Comparison of ENCODE assay signal across 1 cellular context in the genomic region with DNA sequence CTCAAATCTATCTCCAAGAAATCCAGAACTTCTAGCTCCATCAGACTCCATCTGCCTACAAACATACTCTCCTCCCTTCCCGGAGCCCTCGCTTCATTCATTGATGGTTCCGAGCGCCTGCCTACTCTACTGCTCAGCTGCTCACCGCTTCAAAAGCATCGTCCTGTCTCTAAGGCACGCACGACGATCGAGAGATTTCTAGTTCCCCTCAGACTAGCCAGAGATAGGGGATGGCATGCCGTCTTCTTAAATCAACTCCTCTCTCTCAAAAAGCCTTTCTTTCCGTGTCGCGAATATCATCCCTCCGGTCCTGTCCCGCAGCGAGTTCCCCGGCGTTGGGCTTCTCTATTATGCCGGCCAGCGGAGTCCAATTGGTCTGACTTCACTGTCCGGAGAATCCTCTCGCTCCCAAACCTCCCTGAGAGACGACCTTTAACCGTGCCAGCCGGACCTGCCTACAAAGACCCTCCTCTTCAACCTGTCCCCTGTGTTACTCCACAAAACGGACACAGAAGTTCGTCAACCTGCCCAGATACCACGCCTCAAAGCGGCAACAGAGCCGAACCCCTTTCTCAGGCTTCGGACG.
TF ChIP-seq lines count a peak whose summit lies in the region.

No MANE protein-coding gene starts in this region.

TF ChIP-seq in GM23338, 12 proteins besides CTCF, POLR2A, EP300 and RAD21 (continued from another document):
- TF ChIP-seq, protein P1, sequence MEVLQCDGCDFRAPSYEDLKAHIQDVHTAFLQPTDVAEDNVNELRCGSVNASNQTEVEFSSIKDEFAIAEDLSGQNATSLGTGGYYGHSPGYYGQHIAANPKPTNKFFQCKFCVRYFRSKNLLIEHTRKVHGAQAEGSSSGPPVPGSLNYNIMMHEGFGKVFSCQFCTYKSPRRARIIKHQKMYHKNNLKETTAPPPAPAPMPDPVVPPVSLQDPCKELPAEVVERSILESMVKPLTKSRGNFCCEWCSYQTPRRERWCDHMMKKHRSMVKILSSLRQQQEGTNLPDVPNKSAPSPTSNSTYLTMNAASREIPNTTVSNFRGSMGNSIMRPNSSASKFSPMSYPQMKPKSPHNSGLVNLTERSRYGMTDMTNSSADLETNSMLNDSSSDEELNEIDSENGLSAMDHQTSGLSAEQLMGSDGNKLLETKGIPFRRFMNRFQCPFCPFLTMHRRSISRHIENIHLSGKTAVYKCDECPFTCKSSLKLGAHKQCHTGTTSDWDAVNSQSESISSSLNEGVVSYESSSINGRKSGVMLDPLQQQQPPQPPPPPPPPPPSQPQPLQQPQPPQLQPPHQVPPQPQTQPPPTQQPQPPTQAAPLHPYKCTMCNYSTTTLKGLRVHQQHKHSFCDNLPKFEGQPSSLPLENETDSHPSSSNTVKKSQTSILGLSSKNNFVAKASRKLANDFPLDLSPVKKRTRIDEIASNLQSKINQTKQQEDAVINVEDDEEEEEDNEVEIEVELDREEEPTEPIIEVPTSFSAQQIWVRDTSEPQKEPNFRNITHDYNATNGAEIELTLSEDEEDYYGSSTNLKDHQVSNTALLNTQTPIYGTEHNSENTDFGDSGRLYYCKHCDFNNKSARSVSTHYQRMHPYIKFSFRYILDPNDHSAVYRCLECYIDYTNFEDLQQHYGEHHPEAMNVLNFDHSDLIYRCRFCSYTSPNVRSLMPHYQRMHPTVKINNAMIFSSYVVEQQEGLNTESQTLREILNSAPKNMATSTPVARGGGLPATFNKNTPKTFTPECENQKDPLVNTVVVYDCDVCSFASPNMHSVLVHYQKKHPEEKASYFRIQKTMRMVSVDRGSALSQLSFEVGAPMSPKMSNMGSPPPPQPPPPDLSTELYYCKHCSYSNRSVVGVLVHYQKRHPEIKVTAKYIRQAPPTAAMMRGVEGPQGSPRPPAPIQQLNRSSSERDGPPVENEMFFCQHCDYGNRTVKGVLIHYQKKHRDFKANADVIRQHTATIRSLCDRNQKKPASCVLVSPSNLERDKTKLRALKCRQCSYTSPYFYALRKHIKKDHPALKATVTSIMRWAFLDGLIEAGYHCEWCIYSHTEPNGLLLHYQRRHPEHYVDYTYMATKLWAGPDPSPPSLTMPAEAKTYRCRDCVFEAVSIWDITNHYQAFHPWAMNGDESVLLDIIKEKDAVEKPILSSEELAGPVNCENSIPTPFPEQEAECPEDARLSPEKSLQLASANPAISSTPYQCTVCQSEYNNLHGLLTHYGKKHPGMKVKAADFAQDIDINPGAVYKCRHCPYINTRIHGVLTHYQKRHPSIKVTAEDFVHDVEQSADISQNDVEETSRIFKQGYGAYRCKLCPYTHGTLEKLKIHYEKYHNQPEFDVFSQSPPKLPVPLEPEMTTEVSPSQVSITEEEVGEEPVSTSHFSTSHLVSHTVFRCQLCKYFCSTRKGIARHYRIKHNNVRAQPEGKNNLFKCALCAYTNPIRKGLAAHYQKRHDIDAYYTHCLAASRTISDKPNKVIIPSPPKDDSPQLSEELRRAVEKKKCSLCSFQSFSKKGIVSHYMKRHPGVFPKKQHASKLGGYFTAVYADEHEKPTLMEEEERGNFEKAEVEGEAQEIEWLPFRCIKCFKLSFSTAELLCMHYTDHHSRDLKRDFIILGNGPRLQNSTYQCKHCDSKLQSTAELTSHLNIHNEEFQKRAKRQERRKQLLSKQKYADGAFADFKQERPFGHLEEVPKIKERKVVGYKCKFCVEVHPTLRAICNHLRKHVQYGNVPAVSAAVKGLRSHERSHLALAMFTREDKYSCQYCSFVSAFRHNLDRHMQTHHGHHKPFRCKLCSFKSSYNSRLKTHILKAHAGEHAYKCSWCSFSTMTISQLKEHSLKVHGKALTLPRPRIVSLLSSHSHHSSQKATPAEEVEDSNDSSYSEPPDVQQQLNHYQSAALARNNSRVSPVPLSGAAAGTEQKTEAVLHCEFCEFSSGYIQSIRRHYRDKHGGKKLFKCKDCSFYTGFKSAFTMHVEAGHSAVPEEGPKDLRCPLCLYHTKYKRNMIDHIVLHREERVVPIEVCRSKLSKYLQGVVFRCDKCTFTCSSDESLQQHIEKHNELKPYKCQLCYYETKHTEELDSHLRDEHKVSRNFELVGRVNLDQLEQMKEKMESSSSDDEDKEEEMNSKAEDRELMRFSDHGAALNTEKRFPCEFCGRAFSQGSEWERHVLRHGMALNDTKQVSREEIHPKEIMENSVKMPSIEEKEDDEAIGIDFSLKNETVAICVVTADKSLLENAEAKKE (CRISPR knock-in tag; IDR thresholded peaks at IDR 0.05): no peak
- TF ChIP-seq CREB1 (CRISPR knock-in tag; IDR thresholded peaks at IDR 0.05; ENCODE audit: low read depth) (no peak), EZH2phosphoT487 (IDR thresholded peaks at IDR 0.05; ENCODE audit: unreplicated experiment) (no peak), ZNF114 (CRISPR knock-in tag; IDR thresholded peaks at IDR 0.05) (no peak), ZNF331 (CRISPR knock-in tag; IDR thresholded peaks at IDR 0.05; ENCODE audit: low read depth) (no peak), STAT1 (IDR thresholded peaks at IDR 0.05; ENCODE audit: unreplicated experiment) (no peak), POLR2AphosphoS5 (IDR thresholded peaks at IDR 0.05; ENCODE audit: low read depth) (no peak), EZH2 (IDR thresholded peaks at IDR 0.05; ENCODE audit: low read depth, unreplicated experiment) (no peak), JUNB (IDR thresholded peaks at IDR 0.05; ENCODE audit: unreplicated experiment) (no peak), NANOG (IDR thresholded peaks at IDR 0.05; ENCODE audit: borderline replicate concordance) (no peak)
TF ChIP-seq in GM23338: peak in this region for 0.
